ENCODE assay signal across 1 cellular context in genomic region chr19:1624458-1624857, GRCh38.
TF ChIP-seq lines count a peak whose summit lies in the region.

No MANE protein-coding gene starts in this region.

TF ChIP-seq in liver, 16 proteins besides CTCF, POLR2A, EP300 and RAD21 (continued from another document):
- TF ChIP-seq, protein P1, sequence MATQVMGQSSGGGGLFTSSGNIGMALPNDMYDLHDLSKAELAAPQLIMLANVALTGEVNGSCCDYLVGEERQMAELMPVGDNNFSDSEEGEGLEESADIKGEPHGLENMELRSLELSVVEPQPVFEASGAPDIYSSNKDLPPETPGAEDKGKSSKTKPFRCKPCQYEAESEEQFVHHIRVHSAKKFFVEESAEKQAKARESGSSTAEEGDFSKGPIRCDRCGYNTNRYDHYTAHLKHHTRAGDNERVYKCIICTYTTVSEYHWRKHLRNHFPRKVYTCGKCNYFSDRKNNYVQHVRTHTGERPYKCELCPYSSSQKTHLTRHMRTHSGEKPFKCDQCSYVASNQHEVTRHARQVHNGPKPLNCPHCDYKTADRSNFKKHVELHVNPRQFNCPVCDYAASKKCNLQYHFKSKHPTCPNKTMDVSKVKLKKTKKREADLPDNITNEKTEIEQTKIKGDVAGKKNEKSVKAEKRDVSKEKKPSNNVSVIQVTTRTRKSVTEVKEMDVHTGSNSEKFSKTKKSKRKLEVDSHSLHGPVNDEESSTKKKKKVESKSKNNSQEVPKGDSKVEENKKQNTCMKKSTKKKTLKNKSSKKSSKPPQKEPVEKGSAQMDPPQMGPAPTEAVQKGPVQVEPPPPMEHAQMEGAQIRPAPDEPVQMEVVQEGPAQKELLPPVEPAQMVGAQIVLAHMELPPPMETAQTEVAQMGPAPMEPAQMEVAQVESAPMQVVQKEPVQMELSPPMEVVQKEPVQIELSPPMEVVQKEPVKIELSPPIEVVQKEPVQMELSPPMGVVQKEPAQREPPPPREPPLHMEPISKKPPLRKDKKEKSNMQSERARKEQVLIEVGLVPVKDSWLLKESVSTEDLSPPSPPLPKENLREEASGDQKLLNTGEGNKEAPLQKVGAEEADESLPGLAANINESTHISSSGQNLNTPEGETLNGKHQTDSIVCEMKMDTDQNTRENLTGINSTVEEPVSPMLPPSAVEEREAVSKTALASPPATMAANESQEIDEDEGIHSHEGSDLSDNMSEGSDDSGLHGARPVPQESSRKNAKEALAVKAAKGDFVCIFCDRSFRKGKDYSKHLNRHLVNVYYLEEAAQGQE (IDR thresholded peaks at IDR 0.05), result no peak
- TF ChIP-seq FOXA1 (IDR thresholded peaks at IDR 0.05) (no peak), RXRA (IDR thresholded peaks at IDR 0.05) (no peak), TAF1 (conservative IDR thresholded peaks at IDR 0.05) (no peak), HNF4G (IDR thresholded peaks at IDR 0.05) (no peak), NR2F2 (IDR thresholded peaks at IDR 0.05) (no peak)
